Comparison of ENCODE assay signal across 7 cellular contexts in genomic region chr2:138250921-138251320, GRCh38.
DNase-seq lines count a peak whose midpoint lies in the region; ATAC-seq, FAIRE-seq and TF ChIP-seq lines count a peak whose summit lies in the region.
"Not testable (repeated sequence)": the region's sequence is repeated elsewhere in the genome, so short reads cannot be mapped to it uniquely, and the experiment has no call there.

No MANE protein-coding gene starts in this region.

- H4K20me1 ChIP-seq in astrocyte (ENCODE audit: insufficient read depth, low read length) = not testable (repeated sequence)

- H3K9ac ChIP-seq in astrocyte (ENCODE audit: low read length); kidney (ENCODE audit: low read length in 2 of 2): not testable (repeated sequence)

- POLR2A ChIA-PET in A549 (lab: Yijun Ruan, JAX) = not testable (repeated sequence)

- not testable (repeated sequence) for H3K79me2 ChIP-seq in astrocyte (ENCODE audit: insufficient read depth, low read length)

- not testable (repeated sequence) for H3K27me3 Mint-ChIP-seq in astrocyte (ENCODE audit: low read depth, unreplicated experiment)

- H3K4me1 ChIP-seq in A549; astrocyte (ENCODE audit: insufficient read depth, low read length); kidney (ENCODE audit: control insufficient read depth in 1 of 2, insufficient read depth in 1 of 2, low read depth in 1 of 2, low read length in 2 of 2); small intestine (ENCODE audit: control insufficient read depth in 2 of 2, insufficient read depth in 1 of 2, low read depth in 1 of 2, low read length in 1 of 2): not testable (repeated sequence)

- H3K4me1 Mint-ChIP-seq in astrocyte (ENCODE audit: low read depth, unreplicated experiment) = not testable (repeated sequence)

- 72% methylated on average over 1 of the region's 3 CpGs for WGBS in A549 (ENCODE audit: missing lambda C conversion rate)
- 77 to 84% (median 83%) methylated on average over 1 of the region's 3 CpGs for WGBS in small intestine, 3 donors

- not testable (repeated sequence) for TF ChIP-seq POLR2A in A549 (IDR thresholded peaks at IDR 0.05; ENCODE audit: low read length)

- TF ChIP-seq RAD21 in A549 (conservative IDR thresholded peaks at IDR 0.05 in 1 of 2, IDR thresholded peaks at IDR 0.05 in 1 of 2) = not testable (repeated sequence)

- not testable (repeated sequence) for H2AFZ ChIP-seq in astrocyte (ENCODE audit: low read depth, low read length)

- not testable (repeated sequence) for H3K27ac ChIP-seq in A549; astrocyte (ENCODE audit: low read depth, low read length); kidney (ENCODE audit: low read depth in 2 of 2, low read length in 2 of 2); small intestine (ENCODE audit: low read depth in 1 of 2, low read length in 1 of 2)

- H3K36me3 Mint-ChIP-seq in astrocyte (ENCODE audit: low read depth, unreplicated experiment) = not testable (repeated sequence)

- intact Hi-C loops in kidney (cut with DNase I) = not testable (repeated sequence)

- DNase-seq in A549 (ENCODE audit: low read depth in 1 of 2, low spot score in 1 of 2); GM18507 (ENCODE audit: extremely low spot score, insufficient read length, low read depth); RCC 7860 (ENCODE audit: low spot score); astrocyte (ENCODE audit: low read depth); kidney; small intestine: not testable (repeated sequence)

- CTCF ChIA-PET in A549 (lab: Yijun Ruan, JAX) = not testable (repeated sequence)

- not testable (repeated sequence) for ATAC-seq in A549

- not testable (repeated sequence) for H3K9me3 ChIP-seq in A549; astrocyte (ENCODE audit: insufficient read depth, low read depth, low read length); kidney (ENCODE audit: control insufficient read depth in 1 of 2, low read length in 2 of 2); small intestine (ENCODE audit: control insufficient read depth, low read depth)

- H3K27me3 ChIP-seq in astrocyte (ENCODE audit: insufficient read depth, low read length); small intestine (ENCODE audit: control insufficient read depth in 2 of 2, insufficient read depth in 2 of 2, low read length in 2 of 2): not testable (repeated sequence)

- TF ChIP-seq EP300 in A549 (IDR thresholded peaks at IDR 0.05) = not testable (repeated sequence)

- H3K4me3 ChIP-seq in A549; astrocyte (ENCODE audit: insufficient read depth, low read depth, low read length); kidney (ENCODE audit: low read length in 2 of 2); small intestine (ENCODE audit: low read depth in 1 of 2, low read length in 2 of 2): not testable (repeated sequence)

- H3K9me3 Mint-ChIP-seq in astrocyte (ENCODE audit: unreplicated experiment) = not testable (repeated sequence)

- TF ChIP-seq CTCF in A549 (IDR thresholded peaks at IDR 0.05); astrocyte (IDR thresholded peaks at IDR 0.05; ENCODE audit: insufficient read depth, low read depth, low read length); kidney (IDR thresholded peaks at IDR 0.05; ENCODE audit: borderline replicate concordance, extremely low read depth, insufficient read depth): not testable (repeated sequence)

- H3K4me2 ChIP-seq in A549; astrocyte (ENCODE audit: low read length): not testable (repeated sequence)

- not testable (repeated sequence) for H3K27ac Mint-ChIP-seq in astrocyte (ENCODE audit: unreplicated experiment)

- H3K4me3 Mint-ChIP-seq in astrocyte (ENCODE audit: unreplicated experiment) = not testable (repeated sequence)

- FAIRE-seq in A549 (lab: Jason Lieb, UNC) (peak; percentile 98), GM18507 (lab: Jason Lieb, UNC) (peak; percentile 51), RCC 7860 (lab: Jason Lieb, UNC) (peak; percentile 77), astrocyte (lab: Jason Lieb, UNC) (peak; percentile 64), endometrium (lab: Jason Lieb, UNC) (peak; percentile 93), kidney (lab: Jason Lieb, UNC) (peak; percentile 93), small intestine (lab: Jason Lieb, UNC) (peak; percentile 96)

- H3K36me3 ChIP-seq in astrocyte (ENCODE audit: insufficient read depth, low read length); kidney (ENCODE audit: control insufficient read depth in 1 of 2, insufficient read depth in 2 of 2, low read length in 2 of 2); small intestine (ENCODE audit: control insufficient read depth in 2 of 2, insufficient read depth in 2 of 2, low read length in 2 of 2): not testable (repeated sequence)
